Comparison of ENCODE assay signal across 8 cellular contexts in the genomic region with DNA sequence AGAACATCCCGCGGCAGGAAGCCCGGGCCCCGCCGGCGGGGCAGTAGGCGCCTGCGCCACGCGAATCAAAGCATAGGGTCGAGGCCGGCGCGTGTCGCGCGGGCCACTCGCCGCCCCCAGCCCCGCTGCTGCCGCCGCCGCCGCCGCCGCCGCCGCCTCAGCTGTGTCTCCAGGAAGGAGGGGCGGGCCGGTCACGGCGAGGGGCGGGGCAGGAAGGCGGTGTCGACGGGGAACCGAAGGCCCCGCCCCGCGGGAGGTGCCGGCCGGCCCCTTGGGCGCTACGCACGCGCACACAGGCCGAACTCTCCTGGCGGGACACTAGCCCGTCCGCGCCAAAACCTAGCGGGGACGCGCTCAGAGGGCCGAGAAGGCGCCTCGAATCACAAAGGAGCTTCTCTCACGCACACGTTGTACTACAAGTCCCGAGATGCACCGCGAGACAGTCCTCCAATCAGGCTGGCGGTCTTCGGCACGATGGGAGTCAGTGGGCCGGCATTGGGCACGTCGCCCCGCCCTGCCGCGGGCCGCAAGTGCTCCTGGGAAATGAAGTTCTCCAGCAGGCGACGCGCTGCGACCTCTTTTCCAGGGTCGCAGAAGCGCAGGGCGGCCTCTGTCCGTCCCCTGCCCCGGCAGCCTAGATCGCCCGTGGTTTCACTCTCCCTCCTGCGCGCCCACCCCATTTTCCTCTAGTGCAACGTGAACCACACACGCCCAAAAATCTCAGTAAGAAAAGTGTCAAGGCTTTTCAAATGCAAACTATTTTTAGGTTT. TPM values are rescaled to one million over a fixed set of nuclear protein-coding genes. Genes with fewer than 3 reads are reported as not detected.
DNase-seq lines count a peak whose midpoint lies in the region; ATAC-seq, FAIRE-seq and TF ChIP-seq lines count a peak whose summit lies in the region.

TSS of gene RALGAPA2 (minus strand) at position 171 of the 770 bp plus-strand sequence. CDS start at position 7, 164 bp downstream.

- H4K20me1 ChIP-seq in Loucy (ENCODE audit: insufficient read depth, low read length, poor library complexity, severe bottlenecking), result peaks cover 4% of the 10 kb centered on the region

- TF ChIP-seq CTCF in Loucy (conservative IDR thresholded peaks at IDR 0.05; ENCODE audit: low read length) (no peak), natural killer cell (IDR thresholded peaks at IDR 0.05) (no peak)

- ATAC-seq in natural killer cell, result peak; percentile 92 to 98 (median 94)

- no peaks in the 10 kb centered on the region for H3K9me3 ChIP-seq in Loucy (ENCODE audit: insufficient read depth, low read depth, low read length)

- peak within 1 kb of the TSS; percentile 96 for H2AFZ ChIP-seq in Loucy (ENCODE audit: low read length)

- no peaks in the 10 kb centered on the region for H3K27me3 Mint-ChIP-seq in natural killer cell (ENCODE audit: low read depth in 2 of 2)

- H3K4me3 Mint-ChIP-seq in natural killer cell, result peak within 1 kb of the TSS; percentile 93

- intact Hi-C loops in natural killer cell (cut with micrococcal nuclease), result loop anchor here (5.0 to 10.0 kb wide), 3 partner anchors 498 to 660 kb away; partner anchors contain the start of genes CFAP61, CRNKL1 and XRN2

- no peaks in the 10 kb centered on the region for H3K27me3 ChIP-seq in Loucy (ENCODE audit: insufficient read depth, low read length, poor library complexity, severe bottlenecking)

- peaks cover 32 to 34% of the 10 kb centered on the region in 2 donors for H3K4me1 Mint-ChIP-seq in natural killer cell

- H3K27ac Mint-ChIP-seq in natural killer cell, result peak within 1 kb of the TSS; percentile 89 to 94

- H3K4me3 ChIP-seq in Loucy (ENCODE audit: low read length, poor library complexity, severe bottlenecking), result peak within 1 kb of the TSS; percentile 95

- H3K9me3 Mint-ChIP-seq in natural killer cell, result no peaks in the 10 kb centered on the region

- FAIRE-seq in H54 (lab: Jason Lieb, UNC), result peak; percentile 93

- H3K36me3 Mint-ChIP-seq in natural killer cell, result no peaks in the 10 kb centered on the region

- H3F3A ChIP-seq in Loucy (ENCODE audit: low read depth), result no peaks in the 10 kb centered on the region

- H3K9me2 ChIP-seq in Loucy (replicated peaks; ENCODE audit: low read depth, low read length), result no peaks in the 10 kb centered on the region

- peaks cover 30% of the 10 kb centered on the region for H3K79me2 ChIP-seq in Loucy (ENCODE audit: insufficient read depth, low read length)

- peak; percentile 51; the same call in 1 of the 2 replicates for TF ChIP-seq POLR2A in H54 (IDR thresholded peaks at IDR 0.05; ENCODE audit: low read depth, low read length)
- TF ChIP-seq POLR2A in Raji (IDR thresholded peaks at IDR 0.05; ENCODE audit: insufficient read depth, low read depth, low read length), result peak; percentile 69

- H3K4me2 ChIP-seq in Loucy (ENCODE audit: low read depth, low read length, poor library complexity, severe bottlenecking), result peak within 1 kb of the TSS; percentile 91

- DNase-seq in EH (ENCODE audit: low read depth) (peak; percentile 98), H54 (ENCODE audit: insufficient read length, low spot score) (peak; percentile 90), fibroblast of peridontal ligament (ENCODE audit: extremely low read depth) (peak; percentile 98), natural killer cell (peak; percentile 93)
- DNase-seq in activated T-helper 9 cell treated with anti-CD3 and anti-CD28 coated beads, Interleukin-2, amount 50 U/mL, for 16 hours (ENCODE audit: low read depth), result peak; percentile 91
- DNase-seq in stimulated activated naive CD4-positive, alpha-beta T cell treated with Interleukin-2 at 50 U/mL for 16 hours (lab: John Stamatoyannopoulos, UW), result peak; percentile 98

- H3K36me3 ChIP-seq in Loucy (ENCODE audit: insufficient read depth, low read length), result no peaks in the 10 kb centered on the region

- H3K9ac ChIP-seq in Loucy (ENCODE audit: low read depth, low read length, poor library complexity, severe bottlenecking), result peak within 1 kb of the TSS; percentile 67

- peaks cover 26% of the 10 kb centered on the region for H3K4me1 ChIP-seq in Loucy (ENCODE audit: insufficient read depth, low read length, poor library complexity, severe bottlenecking)

RNA-seq across cellular contexts. Expression of gene RALGAPA2, which starts in this region (rescaled TPM):
- 10 to 100 TPM; 26.6 to 33.9 (median 33.1) TPM for total RNA-seq in natural killer cell

Comparison
In these comparisons a context has a peak if more than half of its experiments do, and no peak if none do; other contexts are left out.
1. Peak in every context shown above with its lines: DNase-seq, ATAC-seq and H3K4me3 ChIP-seq.